1 cellular context compared by ENCODE assay signal in the genomic region with DNA sequence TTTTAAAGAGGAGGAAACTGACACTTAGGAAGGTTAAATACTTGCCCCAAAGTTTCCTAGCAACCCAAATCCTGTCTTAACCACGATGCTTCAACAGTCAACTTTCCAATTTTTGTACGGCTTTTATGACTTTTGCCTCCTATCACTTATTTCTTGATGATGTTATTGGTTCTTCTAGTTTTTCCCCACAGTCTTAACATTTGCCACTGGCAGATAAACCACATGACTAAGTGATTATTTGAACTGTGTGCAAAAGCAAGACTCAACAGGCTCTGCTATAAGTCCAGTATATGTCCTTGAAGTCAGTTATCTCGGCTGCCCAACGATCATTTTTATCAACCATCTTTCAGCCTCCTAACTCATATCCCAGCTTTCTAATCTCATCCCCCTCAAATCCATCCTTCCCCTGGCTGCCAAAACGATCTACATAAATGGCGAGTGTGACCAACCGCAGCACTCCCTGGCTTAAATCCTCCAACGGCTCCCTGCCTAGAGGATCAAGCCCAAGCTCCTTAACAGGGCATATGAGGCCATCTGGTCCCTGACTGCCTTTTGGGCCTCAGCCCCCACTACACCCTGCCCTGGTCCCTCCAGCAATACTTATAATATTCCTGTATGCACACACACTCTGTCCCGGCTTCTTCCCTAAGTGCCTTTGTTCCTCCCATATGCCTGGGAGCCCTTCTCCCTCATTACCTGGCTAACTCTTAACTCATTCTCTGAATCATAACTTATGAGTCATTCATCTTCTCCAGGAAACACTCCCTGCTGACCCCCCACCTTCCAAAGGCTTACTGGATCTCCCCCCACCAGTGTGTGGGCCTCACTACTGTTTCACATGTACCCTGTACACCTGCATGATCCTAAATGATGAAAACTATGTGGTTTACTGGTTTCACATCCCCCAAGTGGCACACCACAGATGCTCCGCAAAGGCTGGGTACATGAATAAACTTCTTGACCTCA.
A peak's percentile ranks its signal among the peaks of the same experiment; 100 is the strongest.
TF ChIP-seq lines count a peak whose summit lies in the region.

No MANE protein-coding gene starts in this region.

TF ChIP-seq in GM12878, 131 proteins besides CTCF, POLR2A, EP300 and RAD21 (continued from another document):
- TF ChIP-seq, protein P1, sequence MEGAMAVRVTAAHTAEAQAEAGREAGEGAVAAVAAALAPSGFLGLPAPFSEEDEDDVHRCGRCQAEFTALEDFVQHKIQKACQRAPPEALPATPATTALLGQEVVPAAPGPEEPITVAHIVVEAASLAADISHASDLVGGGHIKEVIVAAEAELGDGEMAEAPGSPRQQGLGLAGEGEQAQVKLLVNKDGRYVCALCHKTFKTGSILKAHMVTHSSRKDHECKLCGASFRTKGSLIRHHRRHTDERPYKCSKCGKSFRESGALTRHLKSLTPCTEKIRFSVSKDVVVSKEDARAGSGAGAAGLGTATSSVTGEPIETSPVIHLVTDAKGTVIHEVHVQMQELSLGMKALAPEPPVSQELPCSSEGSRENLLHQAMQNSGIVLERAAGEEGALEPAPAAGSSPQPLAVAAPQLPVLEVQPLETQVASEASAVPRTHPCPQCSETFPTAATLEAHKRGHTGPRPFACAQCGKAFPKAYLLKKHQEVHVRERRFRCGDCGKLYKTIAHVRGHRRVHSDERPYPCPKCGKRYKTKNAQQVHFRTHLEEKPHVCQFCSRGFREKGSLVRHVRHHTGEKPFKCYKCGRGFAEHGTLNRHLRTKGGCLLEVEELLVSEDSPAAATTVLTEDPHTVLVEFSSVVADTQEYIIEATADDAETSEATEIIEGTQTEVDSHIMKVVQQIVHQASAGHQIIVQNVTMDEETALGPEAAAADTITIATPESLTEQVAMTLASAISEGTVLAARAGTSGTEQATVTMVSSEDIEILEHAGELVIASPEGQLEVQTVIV (IDR thresholded peaks at IDR 0.05; ENCODE audit: borderline replicate concordance, partially characterized antibody), result no peak
- TF ChIP-seq, protein P2, sequence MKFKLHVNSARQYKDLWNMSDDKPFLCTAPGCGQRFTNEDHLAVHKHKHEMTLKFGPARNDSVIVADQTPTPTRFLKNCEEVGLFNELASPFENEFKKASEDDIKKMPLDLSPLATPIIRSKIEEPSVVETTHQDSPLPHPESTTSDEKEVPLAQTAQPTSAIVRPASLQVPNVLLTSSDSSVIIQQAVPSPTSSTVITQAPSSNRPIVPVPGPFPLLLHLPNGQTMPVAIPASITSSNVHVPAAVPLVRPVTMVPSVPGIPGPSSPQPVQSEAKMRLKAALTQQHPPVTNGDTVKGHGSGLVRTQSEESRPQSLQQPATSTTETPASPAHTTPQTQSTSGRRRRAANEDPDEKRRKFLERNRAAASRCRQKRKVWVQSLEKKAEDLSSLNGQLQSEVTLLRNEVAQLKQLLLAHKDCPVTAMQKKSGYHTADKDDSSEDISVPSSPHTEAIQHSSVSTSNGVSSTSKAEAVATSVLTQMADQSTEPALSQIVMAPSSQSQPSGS (IDR thresholded peaks at IDR 0.05; ENCODE audit: low read length), result peak; percentile 92
- TF ChIP-seq BCL11A (IDR thresholded peaks at IDR 0.05; ENCODE audit: low read depth, low read length) (peak; percentile 79), IRF4 (IDR thresholded peaks at IDR 0.05; ENCODE audit: low read depth, low read length) (peak; percentile 90), NR2C1 (IDR thresholded peaks at IDR 0.05) (0 out of 2 replicates have a peak, but pooled peaks have one; percentile 25), CEBPB (IDR thresholded peaks at IDR 0.05; ENCODE audit: borderline replicate concordance in 1 of 2, low read depth in 2 of 2, low read length in 2 of 2) (peak in 1 of 2 experiments; percentile 56; a peak in 1 of 4 replicates), TBL1XR1 (IDR thresholded peaks at IDR 0.05; ENCODE audit: low read depth, low read length) (peak; percentile 90), SP1 (IDR thresholded peaks at IDR 0.05; ENCODE audit: low read depth, low read length) (peak; percentile 39), SPI1 (IDR thresholded peaks at IDR 0.05; ENCODE audit: borderline replicate concordance, insufficient read depth, low read depth, low read length) (peak; percentile 80; the same call in 1 of the 2 replicates), IKZF2 (IDR thresholded peaks at IDR 0.05) (peak; percentile 98 to 99), BMI1 (IDR thresholded peaks at IDR 0.05; ENCODE audit: borderline replicate concordance) (peak; percentile 60), PAX5 (IDR thresholded peaks at IDR 0.05; ENCODE audit: borderline replicate concordance, low read depth, low read length) (peak; percentile 81; the same call in 1 of the 2 replicates), RELB (IDR thresholded peaks at IDR 0.05; ENCODE audit: low read depth) (peak; percentile 72), SRF (IDR thresholded peaks at IDR 0.05; ENCODE audit: low read depth in 2 of 2, low read length in 2 of 2) (no peak), MYB (IDR thresholded peaks at IDR 0.05; ENCODE audit: borderline replicate concordance, low read depth, low read length) (no peak), CREM (IDR thresholded peaks at IDR 0.05; ENCODE audit: low read depth) (peak; percentile 91), ZBED1 (IDR thresholded peaks at IDR 0.05; ENCODE audit: borderline replicate concordance) (peak; percentile 87; the same call in 1 of the 2 replicates), ZSCAN29 (IDR thresholded peaks at IDR 0.05) (no peak), IKZF1 (conservative IDR thresholded peaks at IDR 0.05) (peak; percentile 98), CHD2 (IDR thresholded peaks at IDR 0.05; ENCODE audit: borderline replicate concordance, low read depth, low read length) (0 out of 2 replicates have a peak, but pooled peaks have one; percentile 56), EGR1 (IDR thresholded peaks at IDR 0.05; ENCODE audit: borderline replicate concordance in 1 of 2, low read depth in 2 of 2, low read length in 2 of 2) (0 out of 3 replicates have a peak, but pooled peaks of 1 of the 2 experiments have one; percentile 38), HDAC6 (IDR thresholded peaks at IDR 0.05; ENCODE audit: unreplicated experiment) (no peak), POU2F2 (IDR thresholded peaks at IDR 0.05; ENCODE audit: borderline replicate concordance, low read depth, low read length) (peak; percentile 64; the same call in 2 of the 3 replicates), ZNF217 (IDR thresholded peaks at IDR 0.05) (no peak), TCF7 (IDR thresholded peaks at IDR 0.05; ENCODE audit: borderline replicate concordance) (0 out of 2 replicates have a peak, but pooled peaks have one; percentile 51)
- TF ChIP-seq, protein P3, sequence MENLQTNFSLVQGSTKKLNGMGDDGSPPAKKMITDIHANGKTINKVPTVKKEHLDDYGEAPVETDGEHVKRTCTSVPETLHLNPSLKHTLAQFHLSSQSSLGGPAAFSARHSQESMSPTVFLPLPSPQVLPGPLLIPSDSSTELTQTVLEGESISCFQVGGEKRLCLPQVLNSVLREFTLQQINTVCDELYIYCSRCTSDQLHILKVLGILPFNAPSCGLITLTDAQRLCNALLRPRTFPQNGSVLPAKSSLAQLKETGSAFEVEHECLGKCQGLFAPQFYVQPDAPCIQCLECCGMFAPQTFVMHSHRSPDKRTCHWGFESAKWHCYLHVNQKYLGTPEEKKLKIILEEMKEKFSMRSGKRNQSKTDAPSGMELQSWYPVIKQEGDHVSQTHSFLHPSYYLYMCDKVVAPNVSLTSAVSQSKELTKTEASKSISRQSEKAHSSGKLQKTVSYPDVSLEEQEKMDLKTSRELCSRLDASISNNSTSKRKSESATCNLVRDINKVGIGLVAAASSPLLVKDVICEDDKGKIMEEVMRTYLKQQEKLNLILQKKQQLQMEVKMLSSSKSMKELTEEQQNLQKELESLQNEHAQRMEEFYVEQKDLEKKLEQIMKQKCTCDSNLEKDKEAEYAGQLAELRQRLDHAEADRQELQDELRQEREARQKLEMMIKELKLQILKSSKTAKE (IDR thresholded peaks at IDR 0.05; ENCODE audit: low read depth, poor library complexity, severe bottlenecking), result peak; percentile 80
- TF ChIP-seq, protein P4, sequence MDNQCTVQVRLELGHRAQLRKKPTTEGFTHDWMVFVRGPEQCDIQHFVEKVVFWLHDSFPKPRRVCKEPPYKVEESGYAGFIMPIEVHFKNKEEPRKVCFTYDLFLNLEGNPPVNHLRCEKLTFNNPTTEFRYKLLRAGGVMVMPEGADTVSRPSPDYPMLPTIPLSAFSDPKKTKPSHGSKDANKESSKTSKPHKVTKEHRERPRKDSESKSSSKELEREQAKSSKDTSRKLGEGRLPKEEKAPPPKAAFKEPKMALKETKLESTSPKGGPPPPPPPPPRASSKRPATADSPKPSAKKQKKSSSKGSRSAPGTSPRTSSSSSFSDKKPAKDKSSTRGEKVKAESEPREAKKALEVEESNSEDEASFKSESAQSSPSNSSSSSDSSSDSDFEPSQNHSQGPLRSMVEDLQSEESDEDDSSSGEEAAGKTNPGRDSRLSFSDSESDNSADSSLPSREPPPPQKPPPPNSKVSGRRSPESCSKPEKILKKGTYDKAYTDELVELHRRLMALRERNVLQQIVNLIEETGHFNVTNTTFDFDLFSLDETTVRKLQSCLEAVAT (IDR thresholded peaks at IDR 0.05), result peak; percentile 52; the same call in 1 of the 2 replicates
- TF ChIP-seq, protein P5, sequence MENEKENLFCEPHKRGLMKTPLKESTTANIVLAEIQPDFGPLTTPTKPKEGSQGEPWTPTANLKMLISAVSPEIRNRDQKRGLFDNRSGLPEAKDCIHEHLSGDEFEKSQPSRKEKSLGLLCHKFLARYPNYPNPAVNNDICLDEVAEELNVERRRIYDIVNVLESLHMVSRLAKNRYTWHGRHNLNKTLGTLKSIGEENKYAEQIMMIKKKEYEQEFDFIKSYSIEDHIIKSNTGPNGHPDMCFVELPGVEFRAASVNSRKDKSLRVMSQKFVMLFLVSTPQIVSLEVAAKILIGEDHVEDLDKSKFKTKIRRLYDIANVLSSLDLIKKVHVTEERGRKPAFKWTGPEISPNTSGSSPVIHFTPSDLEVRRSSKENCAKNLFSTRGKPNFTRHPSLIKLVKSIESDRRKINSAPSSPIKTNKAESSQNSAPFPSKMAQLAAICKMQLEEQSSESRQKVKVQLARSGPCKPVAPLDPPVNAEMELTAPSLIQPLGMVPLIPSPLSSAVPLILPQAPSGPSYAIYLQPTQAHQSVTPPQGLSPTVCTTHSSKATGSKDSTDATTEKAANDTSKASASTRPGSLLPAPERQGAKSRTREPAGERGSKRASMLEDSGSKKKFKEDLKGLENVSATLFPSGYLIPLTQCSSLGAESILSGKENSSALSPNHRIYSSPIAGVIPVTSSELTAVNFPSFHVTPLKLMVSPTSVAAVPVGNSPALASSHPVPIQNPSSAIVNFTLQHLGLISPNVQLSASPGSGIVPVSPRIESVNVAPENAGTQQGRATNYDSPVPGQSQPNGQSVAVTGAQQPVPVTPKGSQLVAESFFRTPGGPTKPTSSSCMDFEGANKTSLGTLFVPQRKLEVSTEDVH (IDR thresholded peaks at IDR 0.05; ENCODE audit: low read depth, partially characterized antibody), result no peak
